In genomic region chr2:15970701-15971100, GRCh38 we compare ENCODE assay signal across 30 cellular contexts. TPM values are rescaled to one million over a fixed set of nuclear protein-coding genes. Genes with fewer than 3 reads are reported as not detected.
"Had no signal": no experiment of that assay in that cellular context is flagged by ENCODE, and none has a peak within 500 bp of the region (broad histone marks: within the 10 kb centered on the region; RNA-seq: fewer than 3 reads in every experiment).

No MANE protein-coding gene starts in this region.

- H3K4me3 Mint-ChIP-seq: mesothelial cell of epicardium; naive thymus-derived CD4-positive, alpha-beta T cell; natural killer cell treated with Interleukin-12 subunit alpha and Interleukin-12 subunit beta and Interleukin-15 and Interleukin-18, amount 100 ng/mL, for 72 hours; neural crest cell; stimulated activated effector memory CD8-positive, alpha-beta T cell treated with anti-CD3 and anti-CD28 coated beads, Interleukin-12 subunit alpha, Interleukin-12 subunit beta, amount 100 ng/mL, for 72 hours had no signal

- H3K36me3 ChIP-seq: left lung, lower lobe of right lung, pancreas, prostate gland, sigmoid colon, spleen, stomach, thyroid gland, transverse colon, upper lobe of right lung had no signal

- H3K27ac ChIP-seq: left lung, lower lobe of right lung, pancreas, prostate gland, sigmoid colon, spleen, stomach, testis, thyroid gland, transverse colon, upper lobe of right lung had no signal

- H3K9me3 Mint-ChIP-seq: mesothelial cell of epicardium; natural killer cell treated with Interleukin-12 subunit alpha and Interleukin-12 subunit beta and Interleukin-15 and Interleukin-18, amount 100 ng/mL, for 72 hours; neural crest cell had no signal

- H3K9me3 ChIP-seq: left lung, lower lobe of right lung, pancreas, prostate gland, sigmoid colon, spleen, stomach, testis, thyroid gland, transverse colon, upper lobe of right lung had no signal

- H3K27me3 ChIP-seq: pancreas, sigmoid colon, testis, thyroid gland, transverse colon, upper lobe of right lung had no signal

- H3K4me1 ChIP-seq: left lung, lower lobe of right lung, pancreas, prostate gland, sigmoid colon, testis, transverse colon, upper lobe of right lung had no signal

- H3K27ac Mint-ChIP-seq: mesothelial cell of epicardium; naive thymus-derived CD4-positive, alpha-beta T cell; natural killer cell treated with Interleukin-12 subunit alpha and Interleukin-12 subunit beta and Interleukin-15 and Interleukin-18, amount 100 ng/mL, for 72 hours; stimulated activated effector memory CD8-positive, alpha-beta T cell treated with anti-CD3 and anti-CD28 coated beads, Interleukin-12 subunit alpha, Interleukin-12 subunit beta, amount 100 ng/mL, for 72 hours had no signal

- ATAC-seq: left cardiac atrium; left lung; lower lobe of right lung; naive thymus-derived CD4-positive, alpha-beta T cell; natural killer cell treated with Interleukin-12 subunit alpha and Interleukin-12 subunit beta and Interleukin-15 and Interleukin-18, amount 100 ng/mL, for 72 hours; pancreas; right cardiac atrium; stimulated activated effector memory CD8-positive, alpha-beta T cell treated with anti-CD3 and anti-CD28 coated beads, Interleukin-12 subunit alpha, Interleukin-12 subunit beta, amount 100 ng/mL, for 72 hours; upper lobe of right lung had no signal

- DNase-seq: hippocampal formation; kidney glomerular epithelial cell; left cardiac atrium; left lung; lower lobe of right lung; mammary epithelial cell; mesenchymal stem cell; naive thymus-derived CD4-positive, alpha-beta T cell; nucleus accumbens; pancreas; posterior cingulate gyrus; right cardiac atrium; sigmoid colon; small intestine; spleen; stimulated activated CD4-positive, alpha-beta T cell treated with anti-CD3 and anti-CD28 coated beads, Interleukin-4, amount 100 ng/mL, for 24 hours; stimulated activated naive CD4-positive, alpha-beta T cell; stomach; testis; thyroid gland; transverse colon; upper lobe of right lung had no signal

- H3K4me3 ChIP-seq: left lung, lower lobe of right lung, pancreas, prostate gland, sigmoid colon, spleen, stomach, testis, thyroid gland, transverse colon, upper lobe of right lung had no signal

- H3K36me3 Mint-ChIP-seq: mesothelial cell of epicardium; naive thymus-derived CD4-positive, alpha-beta T cell; natural killer cell treated with Interleukin-12 subunit alpha and Interleukin-12 subunit beta and Interleukin-15 and Interleukin-18, amount 100 ng/mL, for 72 hours; stimulated activated effector memory CD8-positive, alpha-beta T cell treated with anti-CD3 and anti-CD28 coated beads, Interleukin-12 subunit alpha, Interleukin-12 subunit beta, amount 100 ng/mL, for 72 hours had no signal

RNA-seq across cellular contexts. Expression of gene MYCN, which starts 30.4 kb away (rescaled TPM):
- total RNA-seq: myocyte; natural killer cell treated with Interleukin-12 subunit alpha and Interleukin-12 subunit beta and Interleukin-15 and Interleukin-18, amount 100 ng/mL, for 72 hours; osteoblast had no signal
- polyA plus RNA-seq: keratinocyte; mammary epithelial cell; naive thymus-derived CD4-positive, alpha-beta T cell had no signal
